ENCODE assay signal across 10 cellular contexts in the genomic region with DNA sequence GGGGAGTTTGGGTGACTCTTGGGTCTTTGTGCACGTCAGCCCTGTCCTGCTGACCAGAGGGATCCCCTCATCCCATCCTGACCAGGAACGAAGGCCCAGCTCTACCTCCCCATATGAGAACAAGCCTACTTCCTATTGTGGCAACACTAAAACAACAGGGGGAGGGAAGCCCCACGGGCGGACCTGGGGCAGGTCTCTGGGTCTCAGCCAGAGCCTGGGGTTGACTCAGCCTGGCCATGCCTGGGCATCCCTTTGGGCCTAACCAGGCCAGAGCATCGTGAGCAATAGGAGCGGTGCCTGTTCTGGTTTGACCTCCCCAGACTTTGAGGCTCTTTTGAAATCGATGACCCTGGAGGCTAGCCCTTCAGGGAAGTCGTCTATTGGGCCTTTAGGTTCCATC. TPM values are rescaled to one million over a fixed set of nuclear protein-coding genes. Genes with fewer than 3 reads are reported as not detected.
DNase-seq lines count a peak whose midpoint lies in the region; ATAC-seq, FAIRE-seq and TF ChIP-seq lines count a peak whose summit lies in the region.
"Had no signal": no experiment of that assay in that cellular context is flagged by ENCODE, and none has a peak within 500 bp of the region (broad histone marks: within the 10 kb centered on the region; RNA-seq: fewer than 3 reads in every experiment).

No MANE protein-coding gene starts in this region.

- H3K9me3 ChIP-seq in CD4-positive, alpha-beta memory T cell (ENCODE audit: control insufficient read depth in 1 of 2, low read length in 2 of 2), result no peaks in the 10 kb centered on the region
- H3K9me3 ChIP-seq in GM12878 (replicated peaks; ENCODE audit: control insufficient read depth, insufficient read depth, low read length), result no peaks in the 10 kb centered on the region
- no peaks in the 10 kb centered on the region for H3K9me3 ChIP-seq in aorta (ENCODE audit: control insufficient read depth, low read length)

- RAD21 ChIA-PET in GM12878 (lab: Charles Lee; ENCODE audit: unreplicated experiment), result interaction anchor here (1.8 kb wide), 1 partner anchor 46 kb away, joined by 4 read pairs; no protein-coding TSS in a partner anchor

- TF ChIP-seq CTCF in GM12878 (IDR thresholded peaks at IDR 0.05 in 2 of 3, conservative IDR thresholded peaks at IDR 0.05 in 1 of 3; ENCODE audit: control insufficient read depth in 2 of 3, extremely low read depth in 1 of 3, insufficient read depth in 1 of 3, low read depth in 3 of 3, low read length in 3 of 3), result no peak

- no peak for TF ChIP-seq POLR2A in GM12878 (IDR thresholded peaks at IDR 0.05; ENCODE audit: low read depth, low read length)

- no peak for TF ChIP-seq EP300 in GM12878 (IDR thresholded peaks at IDR 0.05; ENCODE audit: borderline replicate concordance in 1 of 2, control insufficient read depth in 1 of 2, low read depth in 2 of 2, low read length in 2 of 2)

- in situ Hi-C loops in GM12878 (cut with MboI), result no loop called here

- no peak overlapping the region for H2AFZ ChIP-seq in GM12878 (ENCODE audit: control insufficient read depth, low read depth, low read length)
- H2AFZ ChIP-seq: GM23248 had no signal

- no peaks in the 10 kb centered on the region for H3K27me3 Mint-ChIP-seq in CD4-positive, alpha-beta memory T cell
- no peaks in the 10 kb centered on the region for H3K27me3 Mint-ChIP-seq in naive thymus-derived CD8-positive, alpha-beta T cell

- H3K4me1 Mint-ChIP-seq in CD4-positive, alpha-beta memory T cell, result peaks cover 49 to 76% (median 66%) of the 10 kb centered on the region in 4 donors
- H3K4me1 Mint-ChIP-seq in naive thymus-derived CD8-positive, alpha-beta T cell, result peaks cover 47 to 77% (median 76%) of the 10 kb centered on the region in 4 donors

- POLR2A ChIA-PET in CD4-positive, alpha-beta memory T cell (lab: Charles Lee; ENCODE audit: partially characterized antibody), result interaction anchor here (1.4 to 4.6 kb wide), 6 partner anchors 8 to 45 kb away, joined by 3 to 24 read pairs (median 6); no protein-coding TSS in a partner anchor
- POLR2A ChIA-PET in GM12878 (lab: Charles Lee), result interaction anchor here (1.0 to 1.2 kb wide), 3 partner anchors 9 to 43 kb away, joined by 3 to 5 read pairs (median 3); no protein-coding TSS in a partner anchor
- POLR2A ChIA-PET in naive thymus-derived CD8-positive, alpha-beta T cell (lab: Charles Lee), result interaction anchor here (1.2 to 2.9 kb wide), 4 partner anchors 9 to 46 kb away, joined by 3 to 15 read pairs (median 6); a partner anchor contains a TSS

- H3K27ac ChIP-seq in CD4-positive, alpha-beta memory T cell (ENCODE audit: low read depth, low read length), result peak overlapping the region; percentile 75
- peak overlapping the region; percentile 89 for H3K27ac ChIP-seq in GM12878 (ENCODE audit: control insufficient read depth, insufficient read depth)
- H3K27ac ChIP-seq in aorta (ENCODE audit: low read depth in 1 of 2, low read length in 2 of 2), result no peak overlapping the region
- H3K27ac ChIP-seq: GM23248 had no signal

- H3K4me3 ChIP-seq in CD4-positive, alpha-beta memory T cell (ENCODE audit: low read length in 2 of 2), result peak overlapping the region; percentile 97 to 99
- H3K4me3 ChIP-seq in Jurkat, Clone E6-1 (ENCODE audit: low read length), result peak overlapping the region; percentile 93
- H3K4me3 ChIP-seq in GM12878 (peak overlapping the region; percentile 95), aorta (ENCODE audit: low read length in 2 of 2) (no peak overlapping the region)
- H3K4me3 ChIP-seq: GM23248 had no signal

- H3K9me3 Mint-ChIP-seq in CD4-positive, alpha-beta memory T cell, result peaks cover 0 to 1% (median 0%) of the 10 kb centered on the region in 8 donors
- H3K9me3 Mint-ChIP-seq in naive thymus-derived CD8-positive, alpha-beta T cell, result no peaks in the 10 kb centered on the region

- H3K27ac Mint-ChIP-seq in CD4-positive, alpha-beta memory T cell, result peak overlapping the region; percentile 86 to 98 (median 92)
- peak overlapping the region; percentile 86 to 99 (median 96) for H3K27ac Mint-ChIP-seq in naive thymus-derived CD8-positive, alpha-beta T cell

- BruUV-seq in GM12878 (replicated peaks; lab: Mats Ljungman, UMichigan), result no TSS peak

- peak overlapping the region; percentile 89 to 94 (median 90) for H3K4me3 Mint-ChIP-seq in CD4-positive, alpha-beta memory T cell
- H3K4me3 Mint-ChIP-seq in naive thymus-derived CD8-positive, alpha-beta T cell, result peak overlapping the region; percentile 73 to 95 (median 88)

- H3K36me3 ChIP-seq in CD4-positive, alpha-beta memory T cell (ENCODE audit: insufficient read depth, low read length), result peaks cover 31% of the 10 kb centered on the region
- H3K36me3 ChIP-seq in GM12878 (ENCODE audit: control insufficient read depth in 2 of 2, insufficient read depth in 2 of 2, low read length in 1 of 2), result peaks cover 8 to 14% of the 10 kb centered on the region in 2 experiments
- H3K36me3 ChIP-seq in aorta (ENCODE audit: control insufficient read depth in 1 of 2, insufficient read depth in 2 of 2, low read length in 1 of 2), result no peaks in the 10 kb centered on the region

- no peaks in the 10 kb centered on the region for H3K27me3 ChIP-seq in CD4-positive, alpha-beta memory T cell (ENCODE audit: insufficient read depth, low read length)
- H3K27me3 ChIP-seq in GM12878 (replicated peaks in 1 of 2; ENCODE audit: control insufficient read depth in 2 of 2, insufficient read depth in 2 of 2, low read length in 1 of 2) (no peaks in the 10 kb centered on the region), aorta (ENCODE audit: control insufficient read depth in 1 of 2, insufficient read depth in 2 of 2, low read length in 1 of 2) (no peaks in the 10 kb centered on the region)

- SMC1A ChIA-PET in GM12878 (lab: Charles Lee; ENCODE audit: uncharacterized antibody, unreplicated experiment), result interaction anchor here (1.0 to 2.4 kb wide), 3 partner anchors 8 to 36 kb away, joined by 3 to 6 read pairs (median 4); no protein-coding TSS in a partner anchor

- FAIRE-seq in GM12878 (lab: Jason Lieb, UNC), result no peak

- H3K36me3 Mint-ChIP-seq in CD4-positive, alpha-beta memory T cell, result peaks cover 18 to 31% of the 10 kb centered on the region in 2 donors
- peaks cover 0 to 32% (median 0%) of the 10 kb centered on the region in 3 donors for H3K36me3 Mint-ChIP-seq in naive thymus-derived CD8-positive, alpha-beta T cell

- CTCF ChIA-PET in CD4-positive, alpha-beta memory T cell (lab: Charles Lee; ENCODE audit: partially characterized antibody), result interaction anchor here (0.5 to 2.8 kb wide), 3 partner anchors 18 to 262 kb away, joined by 3 to 11 read pairs (median 4); no protein-coding TSS in a partner anchor
- CTCF ChIA-PET in GM12878 (lab: Yijun Ruan, JAX), result interaction anchor here (0.6 to 3.5 kb wide), 5 partner anchors 8 to 224 kb away, joined by 3 to 21 read pairs (median 3); no protein-coding TSS in a partner anchor

- 14% methylated on average over 8 of the region's 8 CpGs for WGBS in GM12878 (ENCODE audit: insufficient coverage, insufficient replicate concordance, low lambda C conversion rate, missing lambda C conversion rate)
- 81 to 84% methylated on average over 8 of the region's 8 CpGs for WGBS in aorta, 2 donors

- no peak for TF ChIP-seq RAD21 in GM12878 (IDR thresholded peaks at IDR 0.05; ENCODE audit: insufficient read depth, low read depth, low read length)

- peaks cover 73% of the 10 kb centered on the region for H3K4me1 ChIP-seq in CD4-positive, alpha-beta memory T cell (ENCODE audit: insufficient read depth, low read length)
- peaks cover 52% of the 10 kb centered on the region for H3K4me1 ChIP-seq in GM12878 (ENCODE audit: control insufficient read depth, insufficient read depth, low read length)
- no peaks in the 10 kb centered on the region for H3K4me1 ChIP-seq in aorta (ENCODE audit: control insufficient read depth in 1 of 2, insufficient read depth in 2 of 2, low read length in 2 of 2)

- DNase-seq in CD4-positive, alpha-beta memory T cell, result no peak
- no peak for DNase-seq in Jurkat, Clone E6-1 (ENCODE audit: low read depth, low spot score)
- no peak for DNase-seq in GM12878 (ENCODE audit: low read depth, low spot score)
- DNase-seq in naive thymus-derived CD8-positive, alpha-beta T cell, result no peak
- no peak for DNase-seq in NCI-H146 (lab: John Stamatoyannopoulos, UW)
- DNase-seq in aorta, result no peak
- no peak for DNase-seq in C1 segment of cervical spinal cord (lab: John Stamatoyannopoulos, UW)
- DNase-seq: GM23248, NCI-H1436 had no signal

- H4K20me1 ChIP-seq in GM12878 (ENCODE audit: control insufficient read depth, insufficient read depth), result no peaks in the 10 kb centered on the region

- H3K4me2 ChIP-seq in GM12878 (ENCODE audit: control insufficient read depth, insufficient read depth), result peak overlapping the region; percentile 86

- ATAC-seq in GM12878 (no peak), aorta (ENCODE audit: low FRiP score) (no peak), HG02852 (IDR thresholded peaks at IDR 0.05; ENCODE audit: unreplicated experiment) (no peak)
- no peak for ATAC-seq in naive thymus-derived CD8-positive, alpha-beta T cell

- peaks cover 53% of the 10 kb centered on the region for H3K79me2 ChIP-seq in GM12878 (ENCODE audit: control insufficient read depth, insufficient read depth, low read length)

- intact Hi-C loops in CD4-positive, alpha-beta memory T cell (cut with micrococcal nuclease), result no loop called here
- intact Hi-C loops in GM12878 (cut with micrococcal nuclease; ENCODE audit: unreplicated experiment) (no loop called here), aorta (cut with DNase I) (no loop called here)

- H3K9ac ChIP-seq in GM12878 (ENCODE audit: control insufficient read depth, insufficient read depth, low read length), result peak overlapping the region; percentile 86
- H3K9ac ChIP-seq: GM23248 had no signal

RNA-seq across cellular contexts. Expression of a gene that starts 16.8 kb away (rescaled TPM):
- total RNA-seq in CD4-positive, alpha-beta memory T cell, result 100 to 1,000 TPM; 106 to 108 TPM
- 100 to 1,000 TPM; 180 to 215 TPM for polyA plus RNA-seq in CD4-positive, alpha-beta memory T cell
- 47.3 TPM for polyA plus RNA-seq in Jurkat, Clone E6-1 (2012; ENCODE audit: insufficient read depth, insufficient read length)
- 130 and 155 TPM in 2 replicates for total RNA-seq in GM12878 (2013; cell fraction: nucleolus; rRNA removed)
- total RNA-seq in GM12878 (2014; rRNA removed) (118 and 136 TPM in 2 replicates), GM12878 (2014; rRNA removed; fragmentation: Illumina TruSeq; extraction: Trizol) (75.2 and 83.4 TPM in 2 replicates), GM12878 (2021) (115 and 116 TPM in 2 replicates), aorta (10 to 100 TPM; 12.0 to 21.0 TPM)
- polyA plus RNA-seq in GM12878 (2011; ENCODE audit: low read depth), result 41.7 TPM
- polyA plus RNA-seq in GM12878 (2011; rRNA removed) (53.7 and 92.1 TPM in 2 replicates), GM12878 (2014; fragmentation: Illumina TruSeq; extraction: Trizol) (72.1 and 74.9 TPM in 2 replicates), GM12878 (2014; fragmentation: Nextera tagmentation; extraction: Ambion mirVana) (1 to 10 TPM; 5.0 to 9.9 TPM), GM12878 (2014; rRNA removed) (89.3 and 90.9 TPM in 2 replicates), GM12878 (2016; fragmentation: Nextera tagmentation; extraction: Ambion mirVana) (100 to 1,000 TPM in 1 of 2 experiments, 10 to 100 TPM in 1; 99.4 to 106 TPM), aorta (10 to 100 TPM in 1 of 2 donors, under 1 TPM in 1; 0.87 to 21.4 TPM)
- polyA plus RNA-seq in GM12878 (2011; cell fraction: cytosol; rRNA removed), result 108 and 121 TPM in 2 replicates
- polyA plus RNA-seq in GM12878 (2011; cell fraction: nucleus; rRNA removed), result 133 and 140 TPM in 2 replicates
- 80.5 and 83.0 TPM in 2 replicates for polyA plus RNA-seq in GM12878 (2012)
- polyA minus RNA-seq in GM12878 (2011; rRNA and poly(A)+ RNA removed), result 110 and 170 TPM in 2 replicates
- 54.0 and 77.9 TPM in 2 replicates for polyA minus RNA-seq in GM12878 (2011; cell fraction: cytosol; rRNA and poly(A)+ RNA removed)
- 84.0 and 132 TPM in 2 replicates for polyA minus RNA-seq in GM12878 (2011; cell fraction: nucleus; rRNA and poly(A)+ RNA removed)
- total RNA-seq in naive thymus-derived CD8-positive, alpha-beta T cell, result 10 to 100 TPM; 95.2 to 97.0 TPM
- 100 to 1,000 TPM; 125 to 137 (median 125) TPM for polyA plus RNA-seq in naive thymus-derived CD8-positive, alpha-beta T cell

Comparison
In these comparisons a context has a peak if more than half of its experiments do, and no peak if none do; other contexts are left out.
1. H3K27ac ChIP-seq: peak in CD4-positive, alpha-beta memory T cell (single experiment) and GM12878 (single experiment); none in aorta (0 of 2).
2. H3K4me3 ChIP-seq: peak in CD4-positive, alpha-beta memory T cell (2 of 2), Jurkat, Clone E6-1 (single experiment) and GM12878 (single experiment); none in aorta (0 of 2).